ENCODE assay signal across 18 cellular contexts in the genomic region with DNA sequence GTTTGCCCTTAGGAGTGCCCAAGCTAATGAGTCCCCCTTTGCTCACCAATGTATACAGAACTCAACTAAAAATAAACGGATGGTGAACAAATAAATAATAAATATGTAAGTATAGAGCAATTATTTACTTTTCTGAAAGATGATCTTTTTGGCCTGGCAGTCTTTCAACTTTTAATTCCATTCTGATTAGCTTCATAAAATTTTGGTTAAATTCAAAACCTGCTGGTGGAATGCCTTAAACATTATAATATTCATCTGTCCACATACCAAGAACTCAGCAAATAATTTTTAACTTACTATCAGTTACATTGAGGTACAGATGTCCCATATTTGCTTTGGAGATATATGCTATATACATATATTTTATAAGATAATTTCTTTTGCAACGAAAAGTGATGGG.
"Had no signal": no experiment of that assay in that cellular context is flagged by ENCODE, and none has a peak within 500 bp of the region (broad histone marks: within the 10 kb centered on the region; RNA-seq: fewer than 3 reads in every experiment).

No MANE protein-coding gene starts in this region.

- H3K4me1 ChIP-seq: psoas muscle, right lobe of liver, testis had no signal

- ATAC-seq: esophagus mucosa; gastroesophageal sphincter; left colon; naive thymus-derived CD4-positive, alpha-beta T cell; psoas muscle; right lobe of liver; stimulated activated memory B cell treated with anti-CD40 and anti-IgM and Interleukin-4, amounts not matched to agents 10 μg/mL and 1 μg/mL and 100 μg/mL, for 72 hours; upper lobe of right lung had no signal

- H3K9me3 ChIP-seq: gastroesophageal sphincter, psoas muscle, right lobe of liver, testis, tibial nerve, upper lobe of right lung had no signal

- H3K27ac ChIP-seq: psoas muscle, right lobe of liver had no signal

- DNase-seq: cerebellar nuclear complex; endodermal cell; foreskin fibroblast; hippocampal formation; left colon; mammary epithelial cell; naive thymus-derived CD4-positive, alpha-beta T cell; nephron progenitor cell; psoas muscle; retina; right lobe of liver; stimulated activated CD4-positive, alpha-beta T cell treated with anti-CD3 and anti-CD28 coated beads, Interleukin-4, amount 100 ng/mL, for 24 hours; testis; upper lobe of right lung had no signal

- H3K27me3 ChIP-seq: gastroesophageal sphincter, right lobe of liver, testis, tibial nerve, upper lobe of right lung had no signal

- H3K4me3 ChIP-seq: gastroesophageal sphincter, psoas muscle, right lobe of liver, testis, tibial nerve, upper lobe of right lung had no signal

- H3K36me3 ChIP-seq: right lobe of liver, upper lobe of right lung had no signal
